In genomic region chr6:38220069-38220723, GRCh38 we compare ENCODE assay signal across 20 cellular contexts.
"Had no signal": no experiment of that assay in that cellular context is flagged by ENCODE, and none has a peak within 500 bp of the region (broad histone marks: within the 10 kb centered on the region; RNA-seq: fewer than 3 reads in every experiment).

No MANE protein-coding gene starts in this region.

- H3K9me3 ChIP-seq: colonic mucosa, right atrium auricular region, stomach, tibial artery, vagina had no signal

- H3K27me3 ChIP-seq: cardiac muscle cell, colonic mucosa, neural progenitor cell, right atrium auricular region, stomach, tibial artery, vagina had no signal

- H3K27ac ChIP-seq: cardiac muscle cell, colonic mucosa, epithelial cell of prostate, neural progenitor cell, parathyroid adenoma, right atrium auricular region, stomach, tibial artery, vagina, VCaP had no signal

- H3K36me3 ChIP-seq: cardiac muscle cell, colonic mucosa, neural progenitor cell, right atrium auricular region, stomach, tibial artery, vagina had no signal

- H3K4me1 ChIP-seq: colonic mucosa, right atrium auricular region, stomach had no signal

- ATAC-seq: activated T-cell treated with anti-CD3 and anti-CD28 coated beads, Interleukin-2, amount 50 U/mL, for 4 hours; left lobe of liver had no signal

- H3K4me3 ChIP-seq: cardiac muscle cell, colonic mucosa, neural progenitor cell, right atrium auricular region, stomach, tibial artery, vagina had no signal

- DNase-seq: activated CD4-positive, alpha-beta memory T cell treated with anti-CD3 and anti-CD28 coated beads for 36 hours; activated gamma-delta T cell; activated naive CD8-positive, alpha-beta T cell treated with anti-CD3 and anti-CD28 coated beads for 36 hours; activated T-cell treated with anti-CD3 and anti-CD28 coated beads, Interleukin-2, amount 50 U/mL, for 4 hours; colonic mucosa; effector memory CD4-positive, alpha-beta T cell; immature natural killer cell; mammary epithelial cell; small intestine; stomach; T-helper 9 cell; tibial artery had no signal
